ENCODE assay signal across 10 cellular contexts in genomic region chr5:132465095-132465707, GRCh38. TPM values are rescaled to one million over a fixed set of nuclear protein-coding genes. Genes with fewer than 3 reads are reported as not detected.
A peak's percentile ranks its signal among the peaks of the same experiment; 100 is the strongest.
DNase-seq lines count a peak whose midpoint lies in the region; ATAC-seq, FAIRE-seq and TF ChIP-seq lines count a peak whose summit lies in the region.
"Had no signal": no experiment of that assay in that cellular context is flagged by ENCODE, and none has a peak within 500 bp of the region (broad histone marks: within the 10 kb centered on the region; RNA-seq: fewer than 3 reads in every experiment).

No MANE protein-coding gene starts in this region.

- H3K4me3 ChIP-seq in heart right ventricle: no peak overlapping the region
- H3K4me3 ChIP-seq in right atrium auricular region: no peak overlapping the region
- H3K4me3 ChIP-seq in astrocyte (ENCODE audit: insufficient read depth, low read depth, low read length): no peak overlapping the region
- H3K4me3 ChIP-seq in muscle layer of duodenum (ENCODE audit: low read depth in 1 of 2, low read length in 2 of 2): no peak overlapping the region
- H3K4me3 ChIP-seq in vagina: no peak overlapping the region

- H3K27ac Mint-ChIP-seq in astrocyte (ENCODE audit: unreplicated experiment): peak overlapping the region; percentile 21

- peaks cover 13 to 100% (median 75%) of the 10 kb centered on the region in 9 donors for H3K4me1 ChIP-seq in heart right ventricle
- H3K4me1 ChIP-seq in right atrium auricular region: peaks cover 0 to 56% of the 10 kb centered on the region in 2 donors
- peaks cover 24% of the 10 kb centered on the region for H3K4me1 ChIP-seq in astrocyte (ENCODE audit: insufficient read depth, low read length)
- peaks cover 54 to 64% of the 10 kb centered on the region in 2 donors for H3K4me1 ChIP-seq in muscle layer of duodenum (ENCODE audit: control insufficient read depth in 1 of 2, insufficient read depth in 2 of 2, low read length in 2 of 2)
- H3K4me1 ChIP-seq in vagina: peaks cover 58% of the 10 kb centered on the region

- H2AFZ ChIP-seq in astrocyte (ENCODE audit: low read depth, low read length): no peak overlapping the region

- H3K79me2 ChIP-seq in astrocyte (ENCODE audit: insufficient read depth, low read length): no peaks in the 10 kb centered on the region

- peaks cover 4% of the 10 kb centered on the region for H3K9me3 Mint-ChIP-seq in astrocyte (ENCODE audit: unreplicated experiment)

- WGBS in heart right ventricle, 2 donors: 79 to 89% methylated on average over 10 of the region's 10 CpGs

- H3K27me3 ChIP-seq in heart right ventricle (no peaks in the 10 kb centered on the region), right atrium auricular region (no peaks in the 10 kb centered on the region), astrocyte (ENCODE audit: insufficient read depth, low read length) (no peaks in the 10 kb centered on the region), muscle layer of duodenum (ENCODE audit: low read depth, low read length) (no peaks in the 10 kb centered on the region), vagina (no peaks in the 10 kb centered on the region)

- peak overlapping the region; percentile 13 for H3K4me3 Mint-ChIP-seq in astrocyte (ENCODE audit: unreplicated experiment)

- no peaks in the 10 kb centered on the region for H4K20me1 ChIP-seq in astrocyte (ENCODE audit: insufficient read depth, low read length)

- no peak for TF ChIP-seq POLR2A in vagina (IDR thresholded peaks at IDR 0.05)

- FAIRE-seq in astrocyte (lab: Jason Lieb, UNC): no peak

- peaks cover 18% of the 10 kb centered on the region for H3K36me3 Mint-ChIP-seq in astrocyte (ENCODE audit: low read depth, unreplicated experiment)

- peaks cover 59% of the 10 kb centered on the region for H3K4me1 Mint-ChIP-seq in astrocyte (ENCODE audit: low read depth, unreplicated experiment)

- no peak overlapping the region for H3K4me2 ChIP-seq in astrocyte (ENCODE audit: low read length)

- ATAC-seq in heart right ventricle (peak in 1 of 8 donors; percentile 7), GM18909 (IDR thresholded peaks at IDR 0.05; ENCODE audit: poor library complexity, unreplicated experiment) (no peak), GM21447 (IDR thresholded peaks at IDR 0.05; ENCODE audit: unreplicated experiment) (no peak)

- intact Hi-C loops in heart right ventricle (cut with DNase I) (loop anchor here in 2 of 10 donors (5.0 kb wide), 2 partner anchors 38 to 43 kb away; no protein-coding TSS in a partner anchor), vagina (cut with DNase I) (no loop called here)

- H3K36me3 ChIP-seq in heart right ventricle (peaks cover 0 to 44% (median 0%) of the 10 kb centered on the region in 9 donors), right atrium auricular region (no peaks in the 10 kb centered on the region), astrocyte (ENCODE audit: insufficient read depth, low read length) (no peaks in the 10 kb centered on the region), muscle layer of duodenum (ENCODE audit: control insufficient read depth in 1 of 2, insufficient read depth in 2 of 2, low read length in 2 of 2) (peaks cover 4 to 6% of the 10 kb centered on the region in 2 donors), vagina (no peaks in the 10 kb centered on the region)

- H3K27ac ChIP-seq in heart right ventricle (peak overlapping the region in 8 of 10 donors; percentile 36 to 82 (median 70)), right atrium auricular region (no peak overlapping the region), astrocyte (ENCODE audit: low read depth, low read length) (no peak overlapping the region), muscle layer of duodenum (ENCODE audit: low read length) (peak overlapping the region; percentile 82), vagina (peak overlapping the region; percentile 42)

- no peak for DNase-seq in heart right ventricle
- no peak for DNase-seq in right atrium auricular region (ENCODE audit: low spot score)
- DNase-seq in astrocyte (ENCODE audit: low read depth): no peak
- no peak for DNase-seq in vagina (ENCODE audit: extremely low spot score in 2 of 2)
- no peak for DNase-seq in DMS153 (lab: John Stamatoyannopoulos, UW)
- DNase-seq: NCI-H1092 treated with DMSO at 0.1 percent for 48 hours, SIG-M5 had no signal

- H3K9me3 ChIP-seq in heart right ventricle: peaks cover 0 to 5% (median 0%) of the 10 kb centered on the region in 11 donors
- no peaks in the 10 kb centered on the region for H3K9me3 ChIP-seq in right atrium auricular region
- H3K9me3 ChIP-seq in astrocyte (ENCODE audit: insufficient read depth, low read depth, low read length): no peaks in the 10 kb centered on the region
- H3K9me3 ChIP-seq in muscle layer of duodenum (ENCODE audit: control insufficient read depth in 1 of 2, low read length in 2 of 2): no peaks in the 10 kb centered on the region
- no peaks in the 10 kb centered on the region for H3K9me3 ChIP-seq in vagina

- no peaks in the 10 kb centered on the region for H3K27me3 Mint-ChIP-seq in astrocyte (ENCODE audit: low read depth, unreplicated experiment)

- H3K9ac ChIP-seq in astrocyte (ENCODE audit: low read length): no peak overlapping the region

- TF ChIP-seq CTCF in heart right ventricle (IDR thresholded peaks at IDR 0.05) (no peak), right atrium auricular region (IDR thresholded peaks at IDR 0.05) (no peak), astrocyte (IDR thresholded peaks at IDR 0.05; ENCODE audit: insufficient read depth, low read depth, low read length) (no peak), vagina (IDR thresholded peaks at IDR 0.05) (no peak)

RNA-seq across cellular contexts. Expression of gene IRF1, which starts 25.4 kb away (rescaled TPM):
- total RNA-seq in heart right ventricle (100 to 1,000 TPM in 1 of 10 donors, 10 to 100 TPM in 8, 1 to 10 TPM in 1; 9.5 to 146 (median 19.2) TPM), right atrium auricular region (10 to 100 TPM; 10.1 to 15.8 TPM), astrocyte (39.7 and 42.5 TPM in 2 replicates), vagina (49.8 TPM)
- polyA plus RNA-seq in heart right ventricle: 10 to 100 TPM in 1 of 2 donors, 1 to 10 TPM in 1; 8.6 to 13.7 TPM

Comparison
In these comparisons a context has a peak if more than half of its experiments do, and no peak if none do; other contexts are left out.
1. H3K27ac ChIP-seq: peak in heart right ventricle (8 of 10), muscle layer of duodenum (single experiment) and vagina (single experiment); none in right atrium auricular region (0 of 2) and astrocyte (single experiment).